8 cellular contexts compared by ENCODE assay signal in the genomic region with DNA sequence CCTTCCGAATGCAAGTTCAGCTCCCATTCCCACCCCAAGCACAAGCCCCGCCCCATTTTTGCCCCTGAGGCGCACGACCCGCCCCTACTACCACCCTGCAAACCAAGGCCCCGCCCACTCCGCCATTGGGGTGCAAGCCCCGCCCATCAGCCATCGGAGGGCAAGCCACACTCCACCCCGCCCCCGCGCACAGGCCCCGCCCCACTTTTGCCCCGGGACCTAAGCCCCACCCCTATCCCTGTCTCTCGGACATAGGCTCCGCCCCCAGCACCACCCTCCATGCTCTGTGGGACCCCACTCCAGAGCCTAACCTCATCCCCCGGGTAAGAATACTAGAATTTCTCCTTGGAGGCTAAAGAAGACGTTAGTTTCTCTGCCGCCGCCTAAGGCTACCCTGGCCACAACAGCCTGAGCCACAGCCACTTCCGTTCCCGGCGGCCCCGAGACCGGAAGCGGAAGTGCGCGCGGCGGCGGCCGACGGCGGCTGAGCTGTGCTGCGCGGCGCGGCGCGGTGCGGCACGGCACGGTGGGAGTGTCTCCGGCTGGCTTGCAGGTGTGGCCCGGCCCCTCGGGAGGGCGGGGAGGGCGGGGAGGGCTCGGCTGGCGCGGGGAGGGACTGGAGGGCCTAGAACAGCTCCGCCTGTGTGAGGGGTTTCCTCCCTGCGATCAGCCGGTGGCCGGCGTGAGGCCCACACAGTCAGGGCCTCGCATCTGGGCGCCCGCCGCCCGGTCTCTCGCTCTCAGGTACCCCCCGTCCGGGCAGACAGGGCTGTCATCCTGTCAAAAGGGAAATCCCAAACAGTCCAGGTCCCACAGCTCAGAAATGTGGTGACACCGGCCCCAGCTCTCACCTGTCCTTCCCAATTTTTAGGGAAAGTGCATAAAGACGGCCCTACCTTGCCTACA. TPM values are rescaled to one million over a fixed set of nuclear protein-coding genes. Genes with fewer than 3 reads are reported as not detected.
DNase-seq lines count a peak whose midpoint lies in the region; ATAC-seq and TF ChIP-seq lines count a peak whose summit lies in the region.

A gene (plus strand): TSS at position 451 of the 906 bp plus-strand sequence. CDS start 3,444 bp downstream, outside the sequence.

- intact Hi-C loops in PC-9 (cut with micrococcal nuclease; ENCODE audit: unreplicated experiment) (loop anchor here (2.0 to 5.0 kb wide), 2 partner anchors 115 to 553 kb away; a partner anchor contains a TSS), esophagus muscularis mucosa (cut with DNase I) (loop anchor here (5.0 kb wide), 1 partner anchor 113 kb away; no protein-coding TSS in a partner anchor)

- peaks cover 21% of the 10 kb centered on the region for H3F3A ChIP-seq in PC-9 (ENCODE audit: insufficient read depth, low read depth)

- H3K9me3 ChIP-seq in PC-9 (ENCODE audit: insufficient read depth, low read depth) (no peaks in the 10 kb centered on the region), esophagus muscularis mucosa (no peaks in the 10 kb centered on the region), muscle layer of duodenum (ENCODE audit: control insufficient read depth in 1 of 2, low read length in 2 of 2) (no peaks in the 10 kb centered on the region)

- no peak for TF ChIP-seq CTCF in PC-9 (conservative IDR thresholded peaks at IDR 0.05)
- no peak for TF ChIP-seq CTCF in esophagus muscularis mucosa (IDR thresholded peaks at IDR 0.05)

- TF ChIP-seq POLR2A in esophagus muscularis mucosa (IDR thresholded peaks at IDR 0.05; ENCODE audit: low read depth), result no peak

- H3K27me3 ChIP-seq in PC-9 (ENCODE audit: insufficient read depth, low read depth), result no peaks in the 10 kb centered on the region
- H3K27me3 ChIP-seq in esophagus muscularis mucosa, result no peaks in the 10 kb centered on the region
- no peaks in the 10 kb centered on the region for H3K27me3 ChIP-seq in muscle layer of duodenum (ENCODE audit: low read depth, low read length)

- peak; percentile 80 for ATAC-seq in GM21717 (IDR thresholded peaks at IDR 0.05; ENCODE audit: unreplicated experiment)

- H3K4me2 ChIP-seq in PC-9, result peak within 1 kb of the TSS; percentile 80

- peaks cover 16% of the 10 kb centered on the region for H3K4me1 ChIP-seq in PC-9 (replicated peaks; ENCODE audit: insufficient read depth)
- H3K4me1 ChIP-seq in esophagus muscularis mucosa, result peaks cover 7 to 30% (median 26%) of the 10 kb centered on the region in 4 donors
- H3K4me1 ChIP-seq in muscle layer of duodenum (ENCODE audit: control insufficient read depth in 1 of 2, insufficient read depth in 2 of 2, low read length in 2 of 2), result peaks cover 0 to 21% of the 10 kb centered on the region in 2 donors

- H3K36me3 ChIP-seq in PC-9 (ENCODE audit: low read depth) (no peaks in the 10 kb centered on the region), esophagus muscularis mucosa (peaks cover 7 to 18% (median 16%) of the 10 kb centered on the region in 4 donors), muscle layer of duodenum (ENCODE audit: control insufficient read depth in 1 of 2, insufficient read depth in 2 of 2, low read length in 2 of 2) (peaks cover 2 to 14% of the 10 kb centered on the region in 2 donors)

- POLR2A ChIA-PET in PC-9 (lab: Charles Lee; ENCODE audit: unreplicated experiment), result interaction anchor here (0.6 to 0.9 kb wide), 10 partner anchors 97 to 1454 kb away, joined by 3 to 16 read pairs (median 8); a partner anchor contains a TSS

- 1% methylated on average over 34 of the region's 66 CpGs for WGBS in esophagus muscularis mucosa

- H3K4me3 ChIP-seq in PC-9, result peak within 1 kb of the TSS; percentile 69
- H3K4me3 ChIP-seq in esophagus muscularis mucosa, result peak within 1 kb of the TSS; percentile 75 to 92 (median 80)
- peak within 1 kb of the TSS; percentile 81 to 92 for H3K4me3 ChIP-seq in muscle layer of duodenum (ENCODE audit: low read depth in 1 of 2, low read length in 2 of 2)

- CTCF ChIA-PET in PC-9 (lab: Charles Lee), result interaction anchor here (0.6 to 2.0 kb wide), 4 partner anchors 116 to 553 kb away, joined by 4 to 12 read pairs (median 5); a partner anchor contains a TSS

- H3K79me2 ChIP-seq in PC-9 (ENCODE audit: low read depth), result 0 out of 2 replicates have a peak, but pooled peaks cover 8% of the 10 kb centered on the region

- no TSS peak for BruUV-seq in PC-9 (replicated peaks; lab: Mats Ljungman, UMichigan)

- H3K27ac ChIP-seq in PC-9, result peak within 1 kb of the TSS; percentile 88
- H3K27ac ChIP-seq in esophagus muscularis mucosa (replicated peaks in 1 of 4), result peak within 1 kb of the TSS; percentile 87 to 95 (median 93)
- H3K27ac ChIP-seq in muscle layer of duodenum (ENCODE audit: low read length), result peak within 1 kb of the TSS; percentile 79

- TF ChIP-seq EP300 in esophagus muscularis mucosa (IDR thresholded peaks at IDR 0.05), result no peak

- H4K20me1 ChIP-seq in PC-9 (ENCODE audit: insufficient read depth), result no peaks in the 10 kb centered on the region

- no peaks in the 10 kb centered on the region for H3K9me2 ChIP-seq in PC-9 (ENCODE audit: insufficient read depth)

- in situ Hi-C loops in KBM-7 (cut with MboI; ENCODE audit: low pct_unique_long_range_greater_than_20kb, low sequenced_read_pairs), result loop anchor here (10.0 kb wide), 1 partner anchor 115 kb away; a partner anchor contains a TSS

- DNase-seq in DMS53 (lab: John Stamatoyannopoulos, UW) (peak; percentile 91), KBM-7 (peak; percentile 93), PC-9 (peak; percentile 78 to 92), esophagus muscularis mucosa (ENCODE audit: extremely low spot score) (peak; percentile 99)
- DNase-seq in activated T-cell treated with anti-CD3 and anti-CD28 coated beads, Interleukin-2, amount 50 U/mL, for 48 hours, result peak; percentile 99
- DNase-seq in stimulated activated CD8-positive, alpha-beta memory T cell treated with anti-CD3 and anti-CD28 coated beads, Interleukin-7, amount 100 ng/mL, for 24 hours (ENCODE audit: low read depth), result peak; percentile 100

- H2AFZ ChIP-seq in PC-9, result peak within 1 kb of the TSS; percentile 78

RNA-seq across cellular contexts. Expression of the gene that starts here (rescaled TPM):
- total RNA-seq in PC-9 (2021) (10.1 and 10.5 TPM in 2 replicates), esophagus muscularis mucosa (10 to 100 TPM; 14.5 to 32.9 (median 25.4) TPM)

Comparison
In these comparisons a context has a peak if more than half of its experiments do, and no peak if none do; other contexts are left out.
1. Peak in every context shown above with its lines: DNase-seq, ATAC-seq, H3K4me3 ChIP-seq and H3K27ac ChIP-seq.